In the genomic region with DNA sequence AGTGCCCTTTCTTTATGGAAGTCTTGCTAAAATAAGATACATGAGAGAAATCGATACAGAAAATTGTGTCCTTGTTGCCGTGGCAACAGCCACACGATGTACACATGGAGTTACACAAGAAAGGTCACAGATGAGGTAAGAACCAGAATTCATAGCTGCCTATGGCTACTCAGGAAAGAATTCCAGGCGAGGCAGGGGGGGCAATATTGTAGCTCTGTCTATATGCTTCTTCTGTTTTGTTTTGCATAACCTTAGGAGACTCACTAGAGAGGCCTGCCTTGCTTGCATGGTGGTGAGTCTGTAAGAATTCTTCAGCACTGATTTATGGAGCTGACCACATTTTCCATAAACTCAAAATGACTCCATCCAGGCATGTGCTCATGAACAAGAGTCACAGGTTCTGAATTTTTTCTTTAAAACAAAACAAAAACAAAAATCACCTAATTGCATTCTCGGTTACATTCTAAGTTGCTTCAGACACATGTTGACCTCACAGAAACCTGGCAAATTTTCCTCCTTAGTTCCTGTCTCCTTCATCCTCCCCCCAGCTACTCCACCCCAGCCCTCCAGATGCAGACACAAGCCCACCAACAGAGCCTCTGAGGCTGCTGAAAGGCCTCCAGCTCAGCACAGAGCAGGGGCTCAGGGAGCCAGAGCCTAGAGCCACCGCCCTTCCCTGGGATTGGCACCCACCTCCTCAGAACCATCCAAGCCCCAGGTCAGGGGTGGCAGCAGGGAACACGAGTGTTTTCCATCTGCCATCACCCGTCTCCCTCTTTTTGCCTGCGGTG, we compare ENCODE assay signal across 10 cellular contexts.
A peak's percentile ranks its signal among the peaks of the same experiment; 100 is the strongest.
DNase-seq lines count a peak whose midpoint lies in the region; ATAC-seq and TF ChIP-seq lines count a peak whose summit lies in the region.
"Had no signal": no experiment of that assay in that cellular context is flagged by ENCODE, and none has a peak within 500 bp of the region (broad histone marks: within the 10 kb centered on the region; RNA-seq: fewer than 3 reads in every experiment).

No MANE protein-coding gene starts in this region.

- CTCF ChIA-PET in MCF 10A (lab: Yijun Ruan, JAX), result interaction anchor here (0.6 kb wide), 1 partner anchor 8 kb away, joined by 4 read pairs; no protein-coding TSS in a partner anchor

- no peak overlapping the region for H3T11ph ChIP-seq in H9 (ENCODE audit: low read length)

- H4K20me1 ChIP-seq in H9 (ENCODE audit: control insufficient read depth, insufficient read depth, insufficient read length), result no peaks in the 10 kb centered on the region

- peak; percentile 88 for DNase-seq in A172 (ENCODE audit: low spot score)
- DNase-seq in H9, result no peak
- DNase-seq in MCF 10A (ENCODE audit: unreplicated experiment), result peak; percentile 47
- DNase-seq in mesendoderm, result peak; percentile 57
- DNase-seq in psoas muscle, result no peak
- no peak for DNase-seq in KG1 (lab: John Stamatoyannopoulos, UW)
- no peak for DNase-seq in gastrocnemius medialis
- DNase-seq in NOMO-1 treated with DMSO at 0.1 percent for 48 hours (lab: John Stamatoyannopoulos, UW; ENCODE audit: unreplicated experiment), result no peak
- DNase-seq: CD4-positive, alpha-beta T cell; occipital lobe had no signal

- H3K18ac ChIP-seq in H9 (ENCODE audit: insufficient read length, low read depth, low read length) (no peak overlapping the region), mesendoderm (ENCODE audit: low read length) (no peak overlapping the region)

- H2BK5ac ChIP-seq in H9 (ENCODE audit: insufficient read length, low read length) (no peak overlapping the region), mesendoderm (ENCODE audit: low read length) (no peak overlapping the region)

- H3K9ac ChIP-seq in H9 (ENCODE audit: extremely low read depth, insufficient read length, low read length) (no peak overlapping the region), mesendoderm (ENCODE audit: low read length) (no peak overlapping the region)

- no peak overlapping the region for H2BK20ac ChIP-seq in H9 (ENCODE audit: low read depth, low read length, poor library complexity, severe bottlenecking)

- H2BK15ac ChIP-seq in H9 (ENCODE audit: low read depth, low read length) (no peak overlapping the region), mesendoderm (replicated peaks; ENCODE audit: low read depth) (no peak overlapping the region)

- H3K36me3 ChIP-seq in mesendoderm (ENCODE audit: control insufficient read depth, insufficient read depth, low read length), result no peaks in the 10 kb centered on the region
- H3K36me3 ChIP-seq in psoas muscle (ENCODE audit: insufficient read depth in 1 of 2, low read depth in 1 of 2), result no peaks in the 10 kb centered on the region
- H3K36me3 ChIP-seq in gastrocnemius medialis, result no peaks in the 10 kb centered on the region

- TF ChIP-seq POLR2A in gastrocnemius medialis (IDR thresholded peaks at IDR 0.05), result no peak

- H3K4me2 ChIP-seq in H9 (ENCODE audit: insufficient read depth, insufficient read length, low read length) (no peak overlapping the region), mesendoderm (ENCODE audit: low read length) (no peak overlapping the region)

- H3K27me3 ChIP-seq in H9 (ENCODE audit: insufficient read depth, low read length), result no peaks in the 10 kb centered on the region
- H3K27me3 ChIP-seq in mesendoderm (ENCODE audit: insufficient read depth, low read length, poor library complexity), result no peaks in the 10 kb centered on the region
- H3K27me3 ChIP-seq in psoas muscle (ENCODE audit: insufficient read depth in 3 of 3, low read length in 2 of 3), result no peaks in the 10 kb centered on the region
- H3K27me3 ChIP-seq in gastrocnemius medialis, result no peaks in the 10 kb centered on the region

- H3K27ac ChIP-seq in H9 (ENCODE audit: insufficient read length, low read depth, low read length) (no peak overlapping the region), mesendoderm (ENCODE audit: low read depth, low read length) (no peak overlapping the region), psoas muscle (no peak overlapping the region), gastrocnemius medialis (no peak overlapping the region)

- no peak overlapping the region for H3K14ac ChIP-seq in H9 (ENCODE audit: insufficient read depth, low read length)

- H3K79me2 ChIP-seq in H9 (ENCODE audit: insufficient read depth, low read length) (no peaks in the 10 kb centered on the region), mesendoderm (ENCODE audit: control insufficient read depth, insufficient read depth, low read length) (no peaks in the 10 kb centered on the region)

- H3K4me1 Mint-ChIP-seq in H9 (peaks cover 5 to 10% of the 10 kb centered on the region in 2 experiments), MCF 10A (ENCODE audit: insufficient read depth, unreplicated experiment) (no peaks in the 10 kb centered on the region)

- no peak overlapping the region for H2AFZ ChIP-seq in H9 (ENCODE audit: low read length)

- H3K4ac ChIP-seq in H9 (ENCODE audit: low read depth, low read length) (no peak overlapping the region), mesendoderm (ENCODE audit: low read depth, low read length) (no peak overlapping the region)

- H2BK12ac ChIP-seq in H9 (ENCODE audit: insufficient read length, low read depth, low read length), result no peak overlapping the region

- no peak overlapping the region for H2BK120ac ChIP-seq in H9 (ENCODE audit: low read depth, low read length, poor library complexity, severe bottlenecking)
- H2BK120ac ChIP-seq in mesendoderm (ENCODE audit: low read depth, low read length), result no peak overlapping the region

- H3K9me3 Mint-ChIP-seq in H9 (no peaks in the 10 kb centered on the region), MCF 10A (ENCODE audit: unreplicated experiment) (no peaks in the 10 kb centered on the region)
- H3K9me3 Mint-ChIP-seq: CD4-positive, alpha-beta T cell had no signal

- H3K23me2 ChIP-seq in H9 (ENCODE audit: insufficient read length, low read depth, low read length, poor library complexity, severe bottlenecking), result no peaks in the 10 kb centered on the region

- H4K91ac ChIP-seq in H9 (ENCODE audit: insufficient read length, low read depth, low read length), result no peak overlapping the region

- POLR2A ChIA-PET in MCF 10A (lab: Yijun Ruan, JAX), result interaction anchor here (1.3 kb wide), 1 partner anchor 19 kb away, joined by 3 read pairs; no protein-coding TSS in a partner anchor

- intact Hi-C loops in MCF 10A (cut with micrococcal nuclease) (no loop called here), psoas muscle (cut with DNase I) (no loop called here), gastrocnemius medialis (cut with DNase I; ENCODE audit: low total_unique reads) (no loop called here)

- TF ChIP-seq CTCF in H9 (conservative IDR thresholded peaks at IDR 0.05) (no peak), MCF 10A (IDR thresholded peaks at IDR 0.05; ENCODE audit: unreplicated experiment) (no peak), psoas muscle (IDR thresholded peaks at IDR 0.05) (no peak), gastrocnemius medialis (IDR thresholded peaks at IDR 0.05 in 4 of 5, conservative IDR thresholded peaks at IDR 0.05 in 1 of 5) (no peak)

- H3K9me3 ChIP-seq in H9 (ENCODE audit: control insufficient read depth, low read depth, low read length), result no peaks in the 10 kb centered on the region
- H3K9me3 ChIP-seq in psoas muscle, result no peaks in the 10 kb centered on the region
- no peaks in the 10 kb centered on the region for H3K9me3 ChIP-seq in gastrocnemius medialis

- peak overlapping the region in 2 of 3 experiments; percentile 81; a peak in 2 of 7 replicates for H3K27ac Mint-ChIP-seq in H9
- no peak overlapping the region for H3K27ac Mint-ChIP-seq in MCF 10A (ENCODE audit: low read depth, unreplicated experiment)
- H3K27ac Mint-ChIP-seq: CD4-positive, alpha-beta T cell had no signal

- H4K5ac ChIP-seq in H9 (ENCODE audit: insufficient read length, low read depth, low read length) (no peak overlapping the region), mesendoderm (ENCODE audit: low read length) (no peak overlapping the region)

- peaks cover 10 to 24% (median 18%) of the 10 kb centered on the region in 3 experiments; a peak in 6 of 7 replicates for H3K36me3 Mint-ChIP-seq in H9 (ENCODE audit: insufficient read depth in 1 of 3, low read depth in 3 of 3)
- H3K36me3 Mint-ChIP-seq in MCF 10A (ENCODE audit: insufficient read depth, unreplicated experiment), result peaks cover 14% of the 10 kb centered on the region

- no TSS peak for BruUV-seq in MCF 10A (replicated peaks; lab: Mats Ljungman, UMichigan)

- no peak overlapping the region for H4K8ac ChIP-seq in H9 (replicated peaks; ENCODE audit: insufficient read length, low read depth, low read length)
- no peak overlapping the region for H4K8ac ChIP-seq in mesendoderm (ENCODE audit: low read depth, low read length)

- ATAC-seq in psoas muscle (no peak), gastrocnemius medialis (no peak)

- in situ Hi-C loops in gastrocnemius medialis (cut with MboI; ENCODE audit: low sequenced_read_pairs in 4 of 4), result no loop called here

- H3K23ac ChIP-seq in H9 (ENCODE audit: insufficient read length, low read depth, low read length) (no peak overlapping the region), mesendoderm (ENCODE audit: low read length) (no peak overlapping the region)

- H3K4me1 ChIP-seq in H9 (ENCODE audit: insufficient read depth, low read length) (no peaks in the 10 kb centered on the region), mesendoderm (ENCODE audit: control insufficient read depth, low read depth, low read length) (peaks cover 7% of the 10 kb centered on the region), psoas muscle (no peaks in the 10 kb centered on the region), gastrocnemius medialis (peaks cover 0 to 5% of the 10 kb centered on the region in 2 donors)

- no CpG with 5 or more reads among the region's 9 CpGs for WGBS in H9 (ENCODE audit: extremely low coverage, insufficient read length, low lambda C conversion rate)
- WGBS in mesendoderm (ENCODE audit: extremely low coverage, insufficient coverage, low lambda C conversion rate), result no CpG with 5 or more reads among the region's 9 CpGs
- WGBS in psoas muscle, 3 donors, result 70 to 80% (median 80%) methylated on average over 9 of the region's 9 CpGs

- H2AK5ac ChIP-seq in H9 (ENCODE audit: insufficient read length, low read length) (no peak overlapping the region), mesendoderm (ENCODE audit: low read length) (no peak overlapping the region)

- H3K27me3 Mint-ChIP-seq in H9 (ENCODE audit: low read depth) (no peaks in the 10 kb centered on the region), MCF 10A (ENCODE audit: insufficient read depth, unreplicated experiment) (no peaks in the 10 kb centered on the region)
- H3K27me3 Mint-ChIP-seq: CD4-positive, alpha-beta T cell had no signal

- H3K56ac ChIP-seq in H9 (ENCODE audit: insufficient read length, low read depth, low read length) (no peak overlapping the region), mesendoderm (ENCODE audit: low read length) (no peak overlapping the region)

- H3K4me3 ChIP-seq in mesendoderm (ENCODE audit: low read length), result no peak overlapping the region
- H3K4me3 ChIP-seq in psoas muscle, result no peak overlapping the region
- no peak overlapping the region for H3K4me3 ChIP-seq in gastrocnemius medialis

- H3K4me3 Mint-ChIP-seq in H9 (no peak overlapping the region), MCF 10A (ENCODE audit: unreplicated experiment) (no peak overlapping the region)
- H3K4me3 Mint-ChIP-seq: CD4-positive, alpha-beta T cell had no signal

- H3K79me1 ChIP-seq in H9 (ENCODE audit: insufficient read depth, low read depth, low read length, poor library complexity, severe bottlenecking) (no peaks in the 10 kb centered on the region), mesendoderm (ENCODE audit: low read length) (no peaks in the 10 kb centered on the region)

Comparison
In these comparisons a context has a peak if more than half of its experiments do, and no peak if none do; other contexts are left out.
1. DNase-seq: peak in A172 (single experiment), MCF 10A (single experiment) and mesendoderm (single experiment); none in H9 (single experiment), psoas muscle (0 of 2), KG1 (single experiment), gastrocnemius medialis (0 of 2) and NOMO-1 treated with DMSO at 0.1 percent for 48 hours (single experiment).